Comparison of ENCODE assay signal across 8 cellular contexts in the genomic region with DNA sequence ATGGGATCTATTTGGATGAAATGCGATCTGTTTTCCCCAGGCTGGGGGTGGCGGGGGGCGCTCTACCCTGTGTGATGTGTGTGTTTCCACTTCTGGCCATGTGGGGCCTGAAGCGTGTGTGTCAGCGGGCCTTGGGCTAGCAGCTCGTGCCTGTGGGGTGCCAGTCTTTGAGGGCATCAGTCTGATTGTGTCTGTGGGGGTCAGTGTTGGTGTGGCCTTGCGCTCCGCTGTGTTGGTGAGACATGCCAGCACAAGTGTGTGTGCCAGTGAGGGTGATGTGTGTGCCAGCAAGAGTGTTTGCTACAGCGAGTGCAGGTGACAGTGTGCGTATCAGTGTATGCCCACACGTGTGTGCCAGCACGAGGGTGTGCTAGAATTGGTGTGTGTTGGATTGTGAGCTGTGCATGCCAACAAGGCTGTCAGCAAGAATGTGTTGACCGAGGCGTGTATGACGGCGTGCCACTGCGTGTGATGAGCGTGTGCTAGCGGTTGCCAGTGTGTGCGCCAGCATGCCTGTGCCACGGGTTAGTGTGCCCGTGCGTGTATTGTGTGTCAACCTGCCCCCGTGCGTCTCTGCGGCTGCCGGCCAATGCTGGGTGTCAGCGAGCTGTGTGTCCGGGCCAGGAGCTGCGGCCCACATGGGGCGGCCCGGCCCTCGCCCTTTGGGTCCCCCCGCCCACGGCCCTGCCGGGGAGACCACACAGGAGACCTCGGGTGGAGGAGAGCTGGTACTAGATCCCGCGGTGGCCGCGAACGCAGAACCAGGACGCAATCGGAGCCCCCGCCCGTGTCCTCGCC. TPM values are rescaled to one million over a fixed set of nuclear protein-coding genes. Genes with fewer than 3 reads are reported as not detected.
DNase-seq lines count a peak whose midpoint lies in the region; ATAC-seq and TF ChIP-seq lines count a peak whose summit lies in the region.

No MANE protein-coding gene starts in this region.

- H2AFZ ChIP-seq in fibroblast of lung (ENCODE audit: low read length) = peak overlapping the region; percentile 7
- peak overlapping the region; percentile 14 for H2AFZ ChIP-seq in neuron (ENCODE audit: low read depth, low read length)

- ATAC-seq in GM21786 (IDR thresholded peaks at IDR 0.05; ENCODE audit: unreplicated experiment) = no peak
- ATAC-seq in GM18858 (IDR thresholded peaks at IDR 0.05; ENCODE audit: unreplicated experiment) = no peak

- H3K27ac ChIP-seq in fibroblast of lung (ENCODE audit: insufficient read depth, low read length) = no peak overlapping the region

- H3K9me3 ChIP-seq in fibroblast of lung (ENCODE audit: control insufficient read depth, insufficient read depth, low read depth, low read length) (no peaks in the 10 kb centered on the region), neuron (ENCODE audit: low read length) (no peaks in the 10 kb centered on the region)

- H4K20me1 ChIP-seq in fibroblast of lung (ENCODE audit: control insufficient read depth, extremely low read depth, insufficient read depth, low read length) = no peaks in the 10 kb centered on the region

- peak overlapping the region; percentile 61 for H3K4me2 ChIP-seq in fibroblast of lung (ENCODE audit: extremely low read depth, insufficient read depth, low read length)

- peak overlapping the region; percentile 48 for H3K9ac ChIP-seq in fibroblast of lung (ENCODE audit: insufficient read depth, low read length)

- peaks cover 22% of the 10 kb centered on the region for H3K4me1 ChIP-seq in fibroblast of lung (ENCODE audit: control insufficient read depth, extremely low read depth, insufficient read depth, low read length)
- peaks cover 20% of the 10 kb centered on the region for H3K4me1 ChIP-seq in neuron (ENCODE audit: insufficient read depth, low read length)

- H3K79me2 ChIP-seq in fibroblast of lung (ENCODE audit: control insufficient read depth, insufficient read depth, low read length) = no peaks in the 10 kb centered on the region

- peak; percentile 3 for TF ChIP-seq CTCF in GM06990 (IDR thresholded peaks at IDR 0.05; ENCODE audit: insufficient read depth, low read length, poor library complexity, severe bottlenecking)
- TF ChIP-seq CTCF in fibroblast of lung (conservative IDR thresholded peaks at IDR 0.05 in 1 of 2, IDR thresholded peaks at IDR 0.05 in 1 of 2; ENCODE audit: low read depth in 1 of 2, low read length in 2 of 2) = peak in 1 of 2 donors; percentile 19

- peak overlapping the region; percentile 54 for H3K4me3 ChIP-seq in GM06990 (replicated peaks; ENCODE audit: low read depth, low read length)
- H3K4me3 ChIP-seq in fibroblast of lung (replicated peaks in 1 of 4; ENCODE audit: control extremely low read depth in 1 of 4, insufficient read depth in 1 of 4, low read depth in 3 of 4, low read length in 4 of 4) = peak overlapping the region; percentile 23 to 65 (median 50)
- peak overlapping the region; percentile 38 for H3K4me3 ChIP-seq in neuron (ENCODE audit: low read length)

- no peaks in the 10 kb centered on the region for H3K36me3 ChIP-seq in GM06990 (ENCODE audit: control insufficient read depth, insufficient read depth, low read length)
- H3K36me3 ChIP-seq in fibroblast of lung (ENCODE audit: control insufficient read depth, insufficient read depth, low read length) = no peaks in the 10 kb centered on the region
- H3K36me3 ChIP-seq in neuron (ENCODE audit: insufficient read depth, low read length) = no peaks in the 10 kb centered on the region

- H3K27me3 ChIP-seq in GM06990 (replicated peaks; ENCODE audit: control insufficient read depth, insufficient read depth, low read length) (no peaks in the 10 kb centered on the region; the same call in 1 of the 2 replicates), fibroblast of lung (ENCODE audit: control insufficient read depth, insufficient read depth, low read length) (no peaks in the 10 kb centered on the region), neuron (ENCODE audit: insufficient read depth, low read length) (no peaks in the 10 kb centered on the region)

- DNase-seq in GM06990 (ENCODE audit: extremely low read depth, insufficient read length) = no peak
- peak; percentile 56 for DNase-seq in NCI-H526 treated with DMSO at 0.1 percent for 48 hours (lab: John Stamatoyannopoulos, UW)
- peak; percentile 58 to 62 for DNase-seq in activated T-cell treated with anti-CD3 and anti-CD28 coated beads, Interleukin-2, amount 50 U/mL, for 48 hours
- peak; percentile 35 to 49 for DNase-seq in fibroblast of lung (ENCODE audit: low read depth in 2 of 2)
- no peak for DNase-seq in NCI-H2081 (lab: John Stamatoyannopoulos, UW)

RNA-seq across cellular contexts. Expression of a gene that starts 0.5 kb away (rescaled TPM):
- 4.3 and 6.2 TPM in 2 replicates for total RNA-seq in fibroblast of lung
- polyA plus RNA-seq in fibroblast of lung = 9.8 and 18.9 TPM in 2 replicates
- 7.1 and 16.6 TPM in 2 replicates for polyA plus RNA-seq in fibroblast of lung (2012)
- polyA minus RNA-seq in fibroblast of lung (ENCODE audit: low replicate concordance) = 29.2 and 42.7 TPM in 2 replicates

RNA-seq across cellular contexts. Expression of a gene that starts 48.4 kb away (rescaled TPM):
- total RNA-seq in fibroblast of lung = 1,593 and 2,352 TPM in 2 replicates
- polyA plus RNA-seq in fibroblast of lung = 3,359 and 3,446 TPM in 2 replicates
- polyA plus RNA-seq in fibroblast of lung (2012) = 2,516 and 2,861 TPM in 2 replicates
- polyA minus RNA-seq in fibroblast of lung (ENCODE audit: low replicate concordance) = 1,972 and 3,395 TPM in 2 replicates

Comparison
In these comparisons a context has a peak if more than half of its experiments do, and no peak if none do; other contexts are left out.
1. DNase-seq: peak in NCI-H526 treated with DMSO at 0.1 percent for 48 hours (single experiment), activated T-cell treated with anti-CD3 and anti-CD28 coated beads, Interleukin-2, amount 50 U/mL, for 48 hours (2 of 2) and fibroblast of lung (2 of 2); none in GM06990 (single experiment) and NCI-H2081 (0 of 2).
2. Peak in every context shown above with its lines, with median percentiles within 50 percentile points of each other: H3K4me3 ChIP-seq.